8 cellular contexts compared by ENCODE assay signal in the genomic region with DNA sequence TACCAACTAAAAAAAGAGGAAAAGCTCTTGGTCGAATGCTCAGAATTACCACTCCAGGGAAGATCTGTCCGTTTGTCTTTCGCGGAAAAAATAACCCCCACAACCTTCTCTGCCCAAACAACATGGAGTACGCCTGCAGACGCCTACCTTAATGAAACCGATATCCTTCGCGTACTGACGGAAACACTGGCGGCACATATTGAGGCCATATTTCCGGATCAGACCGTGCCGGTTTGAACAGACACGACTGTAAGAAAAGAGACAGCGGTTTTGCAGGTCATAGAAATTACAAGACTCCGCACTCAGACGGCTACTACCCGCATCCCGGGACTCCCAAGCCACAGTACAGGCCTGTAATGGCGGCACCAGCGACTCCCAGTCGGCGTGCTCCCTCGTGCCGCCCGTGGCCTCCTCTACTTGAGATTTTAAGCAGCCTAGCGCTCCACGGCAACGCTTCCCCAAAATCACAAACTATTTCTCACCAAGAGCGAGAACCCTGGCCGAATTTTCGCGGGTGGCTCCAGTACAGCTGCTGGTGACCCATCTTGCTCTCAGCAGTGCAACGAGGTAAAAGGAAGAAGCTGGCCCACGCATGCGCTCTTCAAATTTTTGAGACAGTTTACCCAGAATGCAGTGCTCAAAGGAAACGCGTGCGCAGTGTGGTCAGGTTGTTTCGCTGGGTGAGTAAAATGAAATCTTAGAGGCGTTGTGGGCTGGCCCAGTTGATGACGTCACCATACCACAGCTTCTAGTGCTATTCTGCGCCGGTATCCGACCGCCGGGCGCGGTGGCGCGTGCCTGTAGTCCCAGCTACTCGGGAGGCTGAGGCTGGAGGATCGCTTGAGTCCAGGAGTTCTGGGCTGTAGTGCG. TPM values are rescaled to one million over a fixed set of nuclear protein-coding genes. Genes with fewer than 3 reads are reported as not detected.
A peak's percentile ranks its signal among the peaks of the same experiment; 100 is the strongest.
DNase-seq lines count a peak whose midpoint lies in the region; ATAC-seq and TF ChIP-seq lines count a peak whose summit lies in the region.

Gene RPS29, minus strand, starts transcription at position 578 of the 870 bp plus-strand sequence. Its CDS starts 34 bp downstream, at position 544.

- H3K27me3 ChIP-seq in ovary (no peaks in the 10 kb centered on the region), thyroid gland (no peaks in the 10 kb centered on the region)

- H3K4me1 ChIP-seq in ovary (ENCODE audit: insufficient read depth) (peaks cover 6% of the 10 kb centered on the region), thyroid gland (peaks cover 13 to 15% of the 10 kb centered on the region in 2 donors)

- DNase-seq in GM12864 (ENCODE audit: low read depth) (peak; percentile 99), NCI-H1417 (lab: John Stamatoyannopoulos, UW) (peak; percentile 99 to 100 (median 99)), SW 1271 (lab: John Stamatoyannopoulos, UW) (peak; percentile 92 to 99), Right ventricle myocardium inferior (ENCODE audit: missing footprints) (peak; percentile 98), ovary (peak; percentile 97 to 98 (median 98)), thyroid gland (peak; percentile 98 to 99)
- DNase-seq in activated naive CD8-positive, alpha-beta T cell treated with anti-CD3 and anti-CD28 coated beads, Interleukin-2, amount 50 U/mL, for 16 hours (ENCODE audit: low read depth, low spot score) = peak; percentile 89

- ATAC-seq in HG02759 (IDR thresholded peaks at IDR 0.05; ENCODE audit: unreplicated experiment) (peak; percentile 86), Right ventricle myocardium inferior (peak; percentile 98)

- no peaks in the 10 kb centered on the region for H3K9me3 ChIP-seq in ovary
- no peaks in the 10 kb centered on the region for H3K9me3 ChIP-seq in thyroid gland

- 0 to 1% (median 0%) methylated on average over 52 to 55 of the region's 55 CpGs for WGBS in ovary, 3 donors
- 0 to 1% methylated on average over 29 to 42 of the region's 55 CpGs for WGBS in thyroid gland, 2 donors

- H3K4me3 ChIP-seq in GM12864 (ENCODE audit: low read depth, low read length) (peak within 1 kb of the TSS; percentile 70), ovary (peak within 1 kb of the TSS; percentile 98), thyroid gland (replicated peaks in 1 of 3) (peak within 1 kb of the TSS; percentile 37 to 81 (median 76))

- H3K27ac ChIP-seq in ovary = peak within 1 kb of the TSS; percentile 71 to 73
- peak within 1 kb of the TSS; percentile 71 to 94 (median 73) for H3K27ac ChIP-seq in thyroid gland

- TF ChIP-seq CTCF in GM12864 (IDR thresholded peaks at IDR 0.05; ENCODE audit: low read depth, low read length, missing control alignments) (no peak), ovary (IDR thresholded peaks at IDR 0.05) (no peak), thyroid gland (IDR thresholded peaks at IDR 0.05) (peak in 1 of 6 experiments; percentile 24)

- intact Hi-C loops in Right ventricle myocardium inferior (cut with DNase I) = loop anchor here (5.0 kb wide), 1 partner anchor 36 kb away; the partner anchor contains the start of genes MGAT2 and RPL36AL
- intact Hi-C loops in ovary (cut with DNase I) = no loop called here
- intact Hi-C loops in thyroid gland (cut with DNase I) = no loop called here

- H3K36me3 ChIP-seq in ovary (no peaks in the 10 kb centered on the region), thyroid gland (peaks cover 8 to 17% of the 10 kb centered on the region in 2 donors)

- TF ChIP-seq EP300 in ovary (IDR thresholded peaks at IDR 0.05) = no peak

- peak; percentile 67 for TF ChIP-seq POLR2A in ovary (IDR thresholded peaks at IDR 0.05)
- peak in 1 of 2 donors; percentile 95 for TF ChIP-seq POLR2A in thyroid gland (IDR thresholded peaks at IDR 0.05)

RNA-seq across cellular contexts. Expression of gene RPS29, which starts in this region (rescaled TPM):
- 918 TPM for total RNA-seq in Right ventricle myocardium inferior
- over 10,000 TPM in 2 of 7 donors, 1,000 to 10,000 TPM in 5; 1,810 to 35,664 (median 2,389) TPM for total RNA-seq in ovary
- 1,000 to 10,000 TPM; 2,089 to 4,585 TPM for polyA plus RNA-seq in ovary
- 1,000 to 10,000 TPM; 1,423 to 9,553 (median 5,247) TPM for total RNA-seq in thyroid gland

Comparison
In these comparisons a context has a peak if more than half of its experiments do, and no peak if none do; other contexts are left out.
1. Peak in every context shown above with its lines: DNase-seq, ATAC-seq, H3K4me3 ChIP-seq and H3K27ac ChIP-seq.